Comparison of ENCODE assay signal across 8 cellular contexts in the genomic region with DNA sequence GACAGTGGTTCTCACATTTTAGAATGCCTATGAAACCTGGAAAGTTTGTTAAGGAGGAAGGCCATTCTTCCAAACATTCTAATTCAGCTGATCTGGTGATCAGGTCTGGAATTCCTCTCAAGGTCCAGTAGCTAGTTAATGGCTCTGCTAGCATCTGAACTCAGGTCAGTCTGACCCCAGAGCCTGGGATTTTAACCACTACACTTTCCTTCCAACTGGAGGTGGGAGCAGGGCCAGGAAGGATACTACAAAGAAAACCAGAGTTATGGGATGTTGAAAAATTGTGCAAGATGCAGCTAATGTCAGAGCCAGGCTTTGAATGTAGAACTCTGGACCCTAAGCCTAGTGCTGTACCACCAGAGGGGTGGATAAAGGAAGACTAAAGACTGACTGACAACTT.
"Had no signal": no experiment of that assay in that cellular context is flagged by ENCODE, and none has a peak within 500 bp of the region (broad histone marks: within the 10 kb centered on the region; RNA-seq: fewer than 3 reads in every experiment).

No MANE protein-coding gene starts in this region.

- FAIRE-seq: H1, H54, K562 had no signal

- DNase-seq: H9, HCEC 1CT, IMR-90, KG1 had no signal

- H3K4me3 ChIP-seq: GM23338, K562 had no signal
